Comparison of ENCODE assay signal across 8 cellular contexts in genomic region chr6:31158863-31159855, GRCh38. TPM values are rescaled to one million over a fixed set of nuclear protein-coding genes. Genes with fewer than 3 reads are reported as not detected.
DNase-seq lines count a peak whose midpoint lies in the region; ATAC-seq, FAIRE-seq and TF ChIP-seq lines count a peak whose summit lies in the region.

No MANE protein-coding gene starts in this region.

- H3K4me1 Mint-ChIP-seq in Calu3 (ENCODE audit: low read depth, unreplicated experiment): peaks cover 62% of the 10 kb centered on the region
- peaks cover 26% of the 10 kb centered on the region for H3K4me1 Mint-ChIP-seq in dendritic cell treated with granulocyte-macrophage colony-stimulating factor and Interleukin-4, amounts not matched to agents 40 ng/mL and 50 ng/mL, for 4 days (ENCODE audit: low read depth)
- peaks cover 24 to 28% (median 26%) of the 10 kb centered on the region in 3 donors for H3K4me1 Mint-ChIP-seq in naive B cell

- peak; percentile 70 for DNase-seq in Calu3
- DNase-seq in H54 (ENCODE audit: insufficient read length, low spot score): peak; percentile 44
- DNase-seq in SJCRH30: peak in 1 of 2 experiments; percentile 34
- no peak for DNase-seq in naive B cell
- DNase-seq in epidermal melanocyte (ENCODE audit: insufficient read length, low spot score): no peak
- no peak for DNase-seq in NCI-H1048 (lab: John Stamatoyannopoulos, UW)

- no peaks in the 10 kb centered on the region for H3K9me3 ChIP-seq in SJCRH30 (replicated peaks)

- H3K27me3 Mint-ChIP-seq in Calu3 (ENCODE audit: unreplicated experiment) (no peaks in the 10 kb centered on the region), naive B cell (no peaks in the 10 kb centered on the region)
- H3K27me3 Mint-ChIP-seq in dendritic cell treated with granulocyte-macrophage colony-stimulating factor and Interleukin-4, amounts not matched to agents 40 ng/mL and 50 ng/mL, for 4 days: no peaks in the 10 kb centered on the region

- H3K36me3 Mint-ChIP-seq in Calu3 (ENCODE audit: insufficient read depth, unreplicated experiment) (peaks cover 76% of the 10 kb centered on the region), naive B cell (no peaks in the 10 kb centered on the region)
- peaks cover 14% of the 10 kb centered on the region for H3K36me3 Mint-ChIP-seq in dendritic cell treated with granulocyte-macrophage colony-stimulating factor and Interleukin-4, amounts not matched to agents 40 ng/mL and 50 ng/mL, for 4 days (ENCODE audit: low read depth)

- ATAC-seq in naive B cell (ENCODE audit: low read depth in 2 of 2): no peak
- no peak for ATAC-seq in GM19395 (IDR thresholded peaks at IDR 0.05; ENCODE audit: unreplicated experiment)

- CTCF ChIA-PET in Calu3 (lab: Charles Lee): interaction anchor here (0.5 to 2.5 kb wide), 18 partner anchors 10 to 1040 kb away, joined by 3 to 11 read pairs (median 5); partner anchors contain the start of gene POU5F1

- intact Hi-C loops in Calu3 (cut with micrococcal nuclease; ENCODE audit: unreplicated experiment): loop anchor here (2.0 kb wide), 1 partner anchor 20 kb away; no protein-coding TSS in a partner anchor
- intact Hi-C loops in dendritic cell treated with granulocyte-macrophage colony-stimulating factor and Interleukin-4, amounts not matched to agents 40 ng/mL and 50 ng/mL, for 4 days (cut with micrococcal nuclease): no loop called here

- peaks cover 2% of the 10 kb centered on the region; the same call in 1 of the 2 replicates for H3K4me1 ChIP-seq in SJCRH30

- H3K4me3 Mint-ChIP-seq in Calu3 (ENCODE audit: low read depth, unreplicated experiment): peak overlapping the region; percentile 99
- H3K4me3 Mint-ChIP-seq in dendritic cell treated with granulocyte-macrophage colony-stimulating factor and Interleukin-4, amounts not matched to agents 40 ng/mL and 50 ng/mL, for 4 days: peak overlapping the region; percentile 84
- H3K4me3 Mint-ChIP-seq in naive B cell: peak overlapping the region; percentile 88 to 99 (median 92)

- H3K4me3 ChIP-seq in SJCRH30: peak overlapping the region; percentile 66

- peak; percentile 34 for TF ChIP-seq CTCF in Calu3 (IDR thresholded peaks at IDR 0.05; ENCODE audit: unreplicated experiment)

- no peaks in the 10 kb centered on the region for H3K27me3 ChIP-seq in SJCRH30

- peak overlapping the region; percentile 50; the same call in 1 of the 2 replicates for H3K27ac ChIP-seq in SJCRH30

- H3K9me3 Mint-ChIP-seq in Calu3 (ENCODE audit: low read depth, unreplicated experiment) (no peaks in the 10 kb centered on the region), naive B cell (no peaks in the 10 kb centered on the region)
- no peaks in the 10 kb centered on the region for H3K9me3 Mint-ChIP-seq in dendritic cell treated with granulocyte-macrophage colony-stimulating factor and Interleukin-4, amounts not matched to agents 40 ng/mL and 50 ng/mL, for 4 days

- FAIRE-seq in H54 (lab: Jason Lieb, UNC): no peak

- peaks cover 24% of the 10 kb centered on the region for H3K36me3 ChIP-seq in SJCRH30

- TSS peak; percentile 69 for BruUV-seq in Calu3 (replicated peaks; lab: Mats Ljungman, UMichigan)

- TF ChIP-seq POLR2A in H54 (IDR thresholded peaks at IDR 0.05; ENCODE audit: low read depth, low read length): no peak

- H3K27ac Mint-ChIP-seq in Calu3 (ENCODE audit: unreplicated experiment) (peak overlapping the region; percentile 91), naive B cell (peak overlapping the region; percentile 8 to 93 (median 86))
- peak overlapping the region; percentile 77 for H3K27ac Mint-ChIP-seq in dendritic cell treated with granulocyte-macrophage colony-stimulating factor and Interleukin-4, amounts not matched to agents 40 ng/mL and 50 ng/mL, for 4 days

RNA-seq across cellular contexts. Expression of gene TCF19, which starts 0.8 kb away (rescaled TPM):
- 43.2 and 49.5 TPM in 2 replicates for total RNA-seq in Calu3 (2022)
- total RNA-seq in SJCRH30 (2014; rRNA removed; shearing (Covaris generic)): 22.7 and 26.8 TPM in 2 replicates
- polyA plus RNA-seq in naive B cell (ENCODE audit: low read depth in 6 of 6): 10 to 100 TPM in 4 of 6 donors, 1 to 10 TPM in 2; 8.4 to 12.3 (median 11.5) TPM

RNA-seq across cellular contexts. Expression of gene CCHCR1, which starts 1.6 kb away (rescaled TPM):
- 95.2 and 105 TPM in 2 replicates for total RNA-seq in Calu3 (2022)
- total RNA-seq in SJCRH30 (2014; rRNA removed; shearing (Covaris generic)): 21.7 and 26.6 TPM in 2 replicates
- 1 to 10 TPM; 2.6 to 6.1 (median 4.5) TPM for polyA plus RNA-seq in naive B cell (ENCODE audit: low read depth in 6 of 6)

RNA-seq across cellular contexts. Expression of gene POU5F1, which starts 11.3 kb away (rescaled TPM):
- total RNA-seq in Calu3 (2022): 25.7 and 32.7 TPM in 2 replicates
- 2.4 and 5.7 TPM in 2 replicates for total RNA-seq in SJCRH30 (2014; rRNA removed; shearing (Covaris generic))
- polyA plus RNA-seq in naive B cell (ENCODE audit: low read depth in 6 of 6): under 1 TPM in 2 of 6 donors, not detected in 4; 0.25 to 0.40 TPM

RNA-seq across cellular contexts. Expression of gene PSORS1C2, which starts 20.3 kb away (rescaled TPM):
- total RNA-seq in Calu3 (2022): not detected in 2 replicates
- total RNA-seq in SJCRH30 (2014; rRNA removed; shearing (Covaris generic)): not detected in 2 replicates
- not detected for polyA plus RNA-seq in naive B cell (ENCODE audit: low read depth in 6 of 6)

RNA-seq across cellular contexts. Expression of gene CDSN, which starts 38.9 kb away (rescaled TPM):
- total RNA-seq in Calu3 (2022): 0.35 and 0.42 TPM in 2 replicates
- total RNA-seq in SJCRH30 (2014; rRNA removed; shearing (Covaris generic)): 0.06 TPM in 1 of 2 replicates, not detected in the other
- not detected for polyA plus RNA-seq in naive B cell (ENCODE audit: low read depth in 6 of 6)

Comparison
In these comparisons a context has a peak if more than half of its experiments do, and no peak if none do; other contexts are left out.
1. DNase-seq: peak in Calu3 (single experiment) and H54 (single experiment); none in naive B cell (single experiment), epidermal melanocyte (single experiment) and NCI-H1048 (single experiment).
2. Peak in every context shown above with its lines, with median percentiles within 50 percentile points of each other: H3K27ac Mint-ChIP-seq and H3K4me3 Mint-ChIP-seq.